In the genomic region with DNA sequence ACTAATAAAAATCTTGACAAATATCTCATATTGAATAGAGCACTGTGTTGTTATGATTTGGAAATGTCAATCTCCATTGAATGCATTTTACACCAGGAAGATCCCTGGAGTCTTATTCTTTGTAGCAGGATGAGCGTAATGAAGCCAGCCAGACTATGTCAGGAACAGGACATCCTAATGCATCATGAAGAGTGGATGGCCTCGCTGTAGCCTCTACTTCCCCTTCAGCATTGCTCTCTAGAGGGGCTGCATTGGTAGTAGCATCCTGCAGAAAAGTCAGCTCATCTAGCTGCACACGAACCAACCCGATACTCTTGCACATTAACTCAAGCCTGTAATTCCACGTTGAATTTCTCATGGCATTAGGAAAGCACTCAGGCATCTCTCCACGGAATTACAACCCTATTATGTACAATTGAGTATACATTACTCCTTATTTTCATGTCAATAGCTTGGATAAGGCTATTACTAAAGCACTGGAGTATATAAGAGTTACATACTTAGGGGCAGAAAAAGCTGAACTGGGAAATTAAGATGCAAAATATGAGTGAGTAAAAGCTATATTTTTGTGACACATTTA, we compare ENCODE assay signal across 6 cellular contexts.
"Had no signal": no experiment of that assay in that cellular context is flagged by ENCODE, and none has a peak within 500 bp of the region (broad histone marks: within the 10 kb centered on the region; RNA-seq: fewer than 3 reads in every experiment).

No MANE protein-coding gene starts in this region.

- H3K27ac ChIP-seq: GM23248, HL-60 had no signal

- H3K4me3 ChIP-seq: GM23248, HAP-1 had no signal

- H3K9me3 ChIP-seq: HAP-1 had no signal

- H3K9ac ChIP-seq: GM23248 had no signal

- H3K4me1 ChIP-seq: HAP-1 had no signal

- H2AFZ ChIP-seq: GM23248 had no signal

- H3K36me3 ChIP-seq: HAP-1 had no signal

- DNase-seq: GM23248, GOT3, H7, HFFc6 had no signal
